In genomic region chr7:66591058-66591800, GRCh38 we compare ENCODE assay signal across 8 cellular contexts. TPM values are rescaled to one million over a fixed set of nuclear protein-coding genes. Genes with fewer than 3 reads are reported as not detected.
A peak's percentile ranks its signal among the peaks of the same experiment; 100 is the strongest.
DNase-seq lines count a peak whose midpoint lies in the region; ATAC-seq and TF ChIP-seq lines count a peak whose summit lies in the region.
"Not testable (repeated sequence)": the region's sequence is repeated elsewhere in the genome, so short reads cannot be mapped to it uniquely, and the experiment has no call there.

No MANE protein-coding gene starts in this region.

- peaks cover 10% of the 10 kb centered on the region for H3K4me1 ChIP-seq in SJSA1 (replicated peaks)
- H3K4me1 ChIP-seq in adrenal gland (replicated peaks in 1 of 2), result peaks cover 0 to 29% of the 10 kb centered on the region in 2 donors
- H3K4me1 ChIP-seq in mononuclear cell (ENCODE audit: insufficient read depth, low read length), result peaks cover 32% of the 10 kb centered on the region

- TF ChIP-seq POLR2A in adrenal gland (IDR thresholded peaks at IDR 0.05), result not testable (repeated sequence)

- H3K36me3 ChIP-seq in SJSA1, result peaks cover 21% of the 10 kb centered on the region
- H3K36me3 ChIP-seq in adrenal gland (replicated peaks in 1 of 2), result not testable (repeated sequence)

- WGBS in adrenal gland, 4 donors, result 4 to 5% (median 4%) methylated on average over 23 to 35 of the region's 35 CpGs

- ATAC-seq in GM21367 (IDR thresholded peaks at IDR 0.05; ENCODE audit: unreplicated experiment), result peak; percentile 4
- peak; percentile 21 for ATAC-seq in HG03354 (IDR thresholded peaks at IDR 0.05; ENCODE audit: poor library complexity, severe bottlenecking, unreplicated experiment)

- H3K27ac ChIP-seq in SJSA1 (peak overlapping the region; percentile 87), adrenal gland (peak overlapping the region; percentile 93 to 100 (median 97))

- peak overlapping the region; percentile 92 for H3K4me3 ChIP-seq in SJSA1
- peak overlapping the region; percentile 62 to 92 (median 82) for H3K4me3 ChIP-seq in adrenal gland
- H3K4me3 ChIP-seq in fibroblast of the aortic adventitia (ENCODE audit: low read depth, low read length), result peak overlapping the region; percentile 90
- H3K4me3 ChIP-seq in mononuclear cell (ENCODE audit: low read length), result peak overlapping the region; percentile 70

- H3K9me3 ChIP-seq in SJSA1 (replicated peaks); adrenal gland (replicated peaks in 1 of 3); mononuclear cell (ENCODE audit: low read depth, low read length): not testable (repeated sequence)

- not testable (repeated sequence) for H3K27me3 ChIP-seq in SJSA1 (replicated peaks); adrenal gland; mononuclear cell (ENCODE audit: insufficient read depth, low read length)

- not testable (repeated sequence) for TF ChIP-seq CTCF in adrenal gland (IDR thresholded peaks at IDR 0.05); fibroblast of the aortic adventitia (IDR thresholded peaks at IDR 0.05; ENCODE audit: insufficient read depth, low read length)

- intact Hi-C loops in adrenal gland (cut with DNase I), result not testable (repeated sequence)

- DNase-seq in AG20443 (ENCODE audit: low spot score) (peak; percentile 11), SJSA1 (ENCODE audit: low read depth in 1 of 2, low spot score in 2 of 2) (peak in 1 of 2 experiments; percentile 13), adrenal gland (peak in 6 of 7 donors; percentile 37 to 73 (median 59)), fibroblast of the aortic adventitia (ENCODE audit: low read depth) (peak; percentile 21)
- peak; percentile 6 for DNase-seq in stimulated activated CD4-positive, alpha-beta T cell treated with anti-CD3 and anti-CD28 coated beads, Interleukin-4, amount 100 ng/mL, for 24 hours

RNA-seq across cellular contexts. Expression of gene KCTD7, which starts 37.5 kb away (rescaled TPM):
- total RNA-seq in SJSA1 (2014; rRNA removed; shearing (Covaris generic)), result 6.0 and 12.3 TPM in 2 replicates
- total RNA-seq in adrenal gland (10 to 100 TPM; 10.2 to 25.0 (median 16.5) TPM), fibroblast of the aortic adventitia (ENCODE audit: low replicate concordance) (9.4 and 10.6 TPM in 2 replicates), mononuclear cell (8.7 TPM)
- 10 to 100 TPM in 1 of 3 donors, 1 to 10 TPM in 2; 4.9 to 17.9 (median 6.0) TPM for polyA plus RNA-seq in adrenal gland
